In the genomic region with DNA sequence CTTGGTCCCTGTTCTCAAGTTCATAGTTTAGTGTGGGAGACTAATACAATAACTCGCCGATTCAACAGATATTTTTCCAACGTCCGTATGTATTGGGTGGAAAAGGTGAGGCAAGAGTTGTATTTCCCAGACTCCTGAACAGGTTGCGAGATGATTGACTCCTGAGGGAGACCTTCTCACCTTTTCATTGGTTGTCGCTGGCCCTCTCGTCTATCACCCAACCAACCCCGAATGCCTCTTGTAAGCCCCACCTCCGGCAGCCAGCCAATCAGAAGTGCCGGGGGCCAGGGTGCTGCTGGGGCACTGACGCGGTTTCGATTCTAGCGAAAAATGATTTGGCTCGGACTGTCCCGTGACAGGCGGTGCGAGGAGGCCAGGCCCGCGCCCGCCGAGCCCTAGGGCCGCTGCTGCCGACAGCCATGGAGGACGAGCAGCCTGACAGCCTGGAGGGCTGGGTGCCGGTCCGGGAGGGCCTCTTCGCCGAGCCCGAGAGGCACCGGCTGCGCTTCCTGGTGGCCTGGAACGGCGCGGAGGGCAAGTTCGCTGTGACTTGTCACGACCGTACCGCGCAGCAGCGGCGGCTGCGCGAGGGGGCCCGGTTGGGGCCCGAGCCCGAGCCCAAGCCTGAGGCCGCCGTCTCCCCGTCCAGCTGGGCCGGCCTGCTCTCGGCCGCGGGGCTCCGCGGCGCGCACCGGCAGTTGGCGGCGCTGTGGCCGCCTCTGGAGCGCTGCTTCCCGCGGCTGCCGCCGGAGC, we compare ENCODE assay signal across 8 cellular contexts. TPM values are rescaled to one million over a fixed set of nuclear protein-coding genes. Genes with fewer than 3 reads are reported as not detected.
DNase-seq lines count a peak whose midpoint lies in the region; ATAC-seq and TF ChIP-seq lines count a peak whose summit lies in the region.

A gene with protein sequence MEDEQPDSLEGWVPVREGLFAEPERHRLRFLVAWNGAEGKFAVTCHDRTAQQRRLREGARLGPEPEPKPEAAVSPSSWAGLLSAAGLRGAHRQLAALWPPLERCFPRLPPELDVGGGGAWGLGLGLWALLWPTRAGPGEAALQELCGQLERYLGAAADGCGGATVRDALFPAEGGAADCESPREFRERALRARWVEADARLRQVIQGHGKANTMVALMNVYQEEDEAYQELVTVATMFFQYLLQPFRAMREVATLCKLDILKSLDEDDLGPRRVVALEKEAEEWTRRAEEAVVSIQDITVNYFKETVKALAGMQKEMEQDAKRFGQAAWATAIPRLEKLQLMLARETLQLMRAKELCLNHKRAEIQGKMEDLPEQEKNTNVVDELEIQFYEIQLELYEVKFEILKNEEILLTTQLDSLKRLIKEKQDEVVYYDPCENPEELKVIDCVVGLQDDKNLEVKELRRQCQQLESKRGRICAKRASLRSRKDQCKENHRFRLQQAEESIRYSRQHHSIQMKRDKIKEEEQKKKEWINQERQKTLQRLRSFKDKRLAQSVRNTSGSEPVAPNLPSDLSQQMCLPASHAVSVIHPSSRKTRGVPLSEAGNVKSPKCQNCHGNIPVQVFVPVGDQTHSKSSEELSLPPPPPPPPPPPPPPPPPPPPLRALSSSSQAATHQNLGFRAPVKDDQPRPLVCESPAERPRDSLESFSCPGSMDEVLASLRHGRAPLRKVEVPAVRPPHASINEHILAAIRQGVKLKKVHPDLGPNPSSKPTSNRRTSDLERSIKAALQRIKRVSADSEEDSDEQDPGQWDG (plus strand): TSS at position 321 of the 753 bp plus-strand sequence. CDS start 99 bp downstream, at position 420.

- WGBS in adipose tissue, 3 donors, result 0 to 1% (median 0%) methylated on average over 62 to 67 of the region's 67 CpGs
- 0 to 1% (median 0%) methylated on average over 21 to 67 of the region's 67 CpGs for WGBS in heart left ventricle, 4 donors
- 0 to 2% methylated on average over 6 to 19 of the region's 67 CpGs for WGBS in upper lobe of left lung, 2 donors

- TF ChIP-seq EP300 in upper lobe of left lung (IDR thresholded peaks at IDR 0.05), result peak in 1 of 4 donors; percentile 61

- ATAC-seq in HG02798 (IDR thresholded peaks at IDR 0.05; ENCODE audit: poor library complexity, unreplicated experiment), result peak; percentile 93
- peak; percentile 93 to 97 (median 95) for ATAC-seq in heart left ventricle
- ATAC-seq in upper lobe of left lung (ENCODE audit: low FRiP score in 2 of 2), result peak; percentile 98 to 99

- H3K4me3 ChIP-seq in GM12875 (ENCODE audit: low read depth, low read length), result peak within 1 kb of the TSS; percentile 94
- H3K4me3 ChIP-seq in heart left ventricle, result peak within 1 kb of the TSS; percentile 71 to 99 (median 89)
- H3K4me3 ChIP-seq in upper lobe of left lung, result peak within 1 kb of the TSS; percentile 52 to 93 (median 90)

- peaks cover 0 to 21% (median 16%) of the 10 kb centered on the region in 9 donors for H3K36me3 ChIP-seq in heart left ventricle
- H3K36me3 ChIP-seq in upper lobe of left lung, result peaks cover 6 to 16% (median 13%) of the 10 kb centered on the region in 4 donors

- TF ChIP-seq POLR2A in heart left ventricle (IDR thresholded peaks at IDR 0.05) (peak; percentile 90 to 96), upper lobe of left lung (IDR thresholded peaks at IDR 0.05) (peak in 3 of 4 donors; percentile 95 to 98 (median 97))

- intact Hi-C loops in heart left ventricle (cut with DNase I), result loop anchor here in 6 of 10 donors (5.0 to 10.0 kb wide), 4 partner anchors 55 to 275 kb away; no protein-coding TSS in a partner anchor

- H3K27ac ChIP-seq in adipose tissue (ENCODE audit: low read depth, low read length), result peak within 1 kb of the TSS; percentile 88
- H3K27ac ChIP-seq in heart left ventricle, result peak within 1 kb of the TSS; percentile 96 to 100 (median 99)
- H3K27ac ChIP-seq in upper lobe of left lung, result peak within 1 kb of the TSS; percentile 96 to 100 (median 100)

- TF ChIP-seq CTCF in GM12875 (IDR thresholded peaks at IDR 0.05; ENCODE audit: borderline replicate concordance, insufficient read depth, low read depth, low read length), result peak; percentile 29; the same call in 1 of the 2 replicates
- peak in 3 of 12 donors; percentile 8 to 35 (median 23) for TF ChIP-seq CTCF in heart left ventricle (IDR thresholded peaks at IDR 0.05)
- peak in 2 of 6 experiments; percentile 25 to 31 for TF ChIP-seq CTCF in upper lobe of left lung (IDR thresholded peaks at IDR 0.05)

- no peaks in the 10 kb centered on the region for H3K9me3 ChIP-seq in heart left ventricle
- no peaks in the 10 kb centered on the region for H3K9me3 ChIP-seq in upper lobe of left lung

- peak; percentile 92 for DNase-seq in NCI-H1417 treated with DMSO at 0.1 percent for 48 hours (lab: John Stamatoyannopoulos, UW)
- DNase-seq in SW480 (ENCODE audit: low spot score), result peak; percentile 99
- peak; percentile 98 to 99 (median 99) for DNase-seq in heart left ventricle
- DNase-seq in pons (ENCODE audit: low spot score), result peak; percentile 99
- peak; percentile 95 to 99 for DNase-seq in upper lobe of left lung

- H3K27me3 ChIP-seq in heart left ventricle (no peaks in the 10 kb centered on the region), upper lobe of left lung (no peaks in the 10 kb centered on the region)

- H3K4me1 ChIP-seq in heart left ventricle (peaks cover 0 to 51% (median 33%) of the 10 kb centered on the region in 12 donors), upper lobe of left lung (peaks cover 13 to 41% (median 25%) of the 10 kb centered on the region in 4 donors)

RNA-seq across cellular contexts. Expression of the gene that starts here (rescaled TPM):
- polyA plus RNA-seq in adipose tissue, result 1 to 10 TPM; 3.2 to 4.8 (median 4.5) TPM
- 1 to 10 TPM; 4.6 to 9.1 (median 6.3) TPM for total RNA-seq in heart left ventricle
- 1 to 10 TPM; 2.8 to 7.4 TPM for polyA plus RNA-seq in heart left ventricle
- 10 to 100 TPM; 10.6 to 15.7 (median 11.6) TPM for total RNA-seq in upper lobe of left lung

Comparison
In these comparisons a context has a peak if more than half of its experiments do, and no peak if none do; other contexts are left out.
1. Peak in every context shown above with its lines: DNase-seq, ATAC-seq, H3K4me3 ChIP-seq and H3K27ac ChIP-seq.